Comparison of ENCODE assay signal across 8 cellular contexts in genomic region chr1:26530898-26531598, GRCh38. TPM values are rescaled to one million over a fixed set of nuclear protein-coding genes. Genes with fewer than 3 reads are reported as not detected.
DNase-seq lines count a peak whose midpoint lies in the region; ATAC-seq and TF ChIP-seq lines count a peak whose summit lies in the region.

No MANE protein-coding gene starts in this region.

- intact Hi-C loops in left colon (cut with DNase I, micrococcal nuclease) = no loop called here

- no peak overlapping the region for H3K4me3 ChIP-seq in urinary bladder (ENCODE audit: low read depth, low read length)

- DNase-seq in CD1c-positive myeloid dendritic cell (ENCODE audit: extremely low spot score) (peak; percentile 44), GM13976 (ENCODE audit: low spot score) (peak; percentile 41), NCI-H226 (peak; percentile 98), astrocyte of the hippocampus (ENCODE audit: low read depth, low spot score) (peak; percentile 88), left colon (peak; percentile 86 to 97), germinal center (ENCODE audit: low spot score) (no peak)

- H3K4me1 ChIP-seq in urinary bladder (ENCODE audit: insufficient read depth) = peaks cover 2% of the 10 kb centered on the region

- no peaks in the 10 kb centered on the region for H3K36me3 ChIP-seq in urinary bladder (ENCODE audit: insufficient read depth)

- H3K27ac ChIP-seq in urinary bladder (ENCODE audit: low read depth) = peak overlapping the region; percentile 42

- WGBS in urinary bladder = 58% methylated on average over 9 of the region's 9 CpGs

- peak; percentile 77 for ATAC-seq in left colon
- no peak for ATAC-seq in GM19023 (IDR thresholded peaks at IDR 0.05; ENCODE audit: unreplicated experiment)

- in situ Hi-C loops in GM13976 (cut with MboI; ENCODE audit: low sequenced_read_pairs, unreplicated experiment) = no loop called here

- TF ChIP-seq CTCF in GM13976 (IDR thresholded peaks at IDR 0.05; ENCODE audit: borderline replicate concordance, control extremely low read depth, extremely low read depth, insufficient read depth, missing control alignments) = peak; percentile 13

RNA-seq across cellular contexts. Expression of gene RPS6KA1, which starts 1.5 kb away (rescaled TPM):
- 100 to 1,000 TPM; 173 to 192 TPM for total RNA-seq in left colon
- 8.9 TPM for total RNA-seq in urinary bladder
- polyA plus RNA-seq in urinary bladder = 7.7 TPM

RNA-seq across cellular contexts. Expression of gene HMGN2, which starts 58.8 kb away (rescaled TPM):
- 100 to 1,000 TPM; 243 to 270 TPM for total RNA-seq in left colon
- total RNA-seq in urinary bladder = 557 TPM
- polyA plus RNA-seq in urinary bladder = 519 TPM

Comparison
In these comparisons a context has a peak if more than half of its experiments do, and no peak if none do; other contexts are left out.
1. RNA of gene RPS6KA1, which starts 1.5 kb away (total RNA-seq): 173 to 192 TPM in left colon; 8.9 TPM in urinary bladder (single experiment); every median in the first group is over 10 times any median in the second.